Comparison of ENCODE assay signal across 1 cellular context in genomic region chr1:54945393-54945936, GRCh38.
TF ChIP-seq lines count a peak whose summit lies in the region.

No MANE protein-coding gene starts in this region.

TF ChIP-seq in GM12878, 131 proteins besides CTCF, POLR2A, EP300 and RAD21:
- TF ChIP-seq NFXL1 (IDR thresholded peaks at IDR 0.05; ENCODE audit: borderline replicate concordance) (no peak), IRF4 (IDR thresholded peaks at IDR 0.05; ENCODE audit: low read depth, low read length) (no peak), PML (IDR thresholded peaks at IDR 0.05; ENCODE audit: low read length) (no peak), ZNF622 (IDR thresholded peaks at IDR 0.05) (no peak), RUNX3 (IDR thresholded peaks at IDR 0.05; ENCODE audit: low read length) (no peak), NFYA (IDR thresholded peaks at IDR 0.05; ENCODE audit: borderline replicate concordance, low read depth, low read length) (no peak), ZSCAN29 (IDR thresholded peaks at IDR 0.05) (no peak), HDGF (IDR thresholded peaks at IDR 0.05) (no peak), ZNF592 (IDR thresholded peaks at IDR 0.05) (no peak)
- TF ChIP-seq, protein P1, sequence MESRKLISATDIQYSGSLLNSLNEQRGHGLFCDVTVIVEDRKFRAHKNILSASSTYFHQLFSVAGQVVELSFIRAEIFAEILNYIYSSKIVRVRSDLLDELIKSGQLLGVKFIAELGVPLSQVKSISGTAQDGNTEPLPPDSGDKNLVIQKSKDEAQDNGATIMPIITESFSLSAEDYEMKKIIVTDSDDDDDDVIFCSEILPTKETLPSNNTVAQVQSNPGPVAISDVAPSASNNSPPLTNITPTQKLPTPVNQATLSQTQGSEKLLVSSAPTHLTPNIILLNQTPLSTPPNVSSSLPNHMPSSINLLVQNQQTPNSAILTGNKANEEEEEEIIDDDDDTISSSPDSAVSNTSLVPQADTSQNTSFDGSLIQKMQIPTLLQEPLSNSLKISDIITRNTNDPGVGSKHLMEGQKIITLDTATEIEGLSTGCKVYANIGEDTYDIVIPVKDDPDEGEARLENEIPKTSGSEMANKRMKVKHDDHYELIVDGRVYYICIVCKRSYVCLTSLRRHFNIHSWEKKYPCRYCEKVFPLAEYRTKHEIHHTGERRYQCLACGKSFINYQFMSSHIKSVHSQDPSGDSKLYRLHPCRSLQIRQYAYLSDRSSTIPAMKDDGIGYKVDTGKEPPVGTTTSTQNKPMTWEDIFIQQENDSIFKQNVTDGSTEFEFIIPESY (IDR thresholded peaks at IDR 0.05): no peak
- TF ChIP-seq, protein P2, sequence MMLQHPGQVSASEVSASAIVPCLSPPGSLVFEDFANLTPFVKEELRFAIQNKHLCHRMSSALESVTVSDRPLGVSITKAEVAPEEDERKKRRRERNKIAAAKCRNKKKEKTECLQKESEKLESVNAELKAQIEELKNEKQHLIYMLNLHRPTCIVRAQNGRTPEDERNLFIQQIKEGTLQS (IDR thresholded peaks at IDR 0.05; ENCODE audit: borderline replicate concordance, extremely low read depth, low read depth, low read length): no peak
- TF ChIP-seq, protein P3, sequence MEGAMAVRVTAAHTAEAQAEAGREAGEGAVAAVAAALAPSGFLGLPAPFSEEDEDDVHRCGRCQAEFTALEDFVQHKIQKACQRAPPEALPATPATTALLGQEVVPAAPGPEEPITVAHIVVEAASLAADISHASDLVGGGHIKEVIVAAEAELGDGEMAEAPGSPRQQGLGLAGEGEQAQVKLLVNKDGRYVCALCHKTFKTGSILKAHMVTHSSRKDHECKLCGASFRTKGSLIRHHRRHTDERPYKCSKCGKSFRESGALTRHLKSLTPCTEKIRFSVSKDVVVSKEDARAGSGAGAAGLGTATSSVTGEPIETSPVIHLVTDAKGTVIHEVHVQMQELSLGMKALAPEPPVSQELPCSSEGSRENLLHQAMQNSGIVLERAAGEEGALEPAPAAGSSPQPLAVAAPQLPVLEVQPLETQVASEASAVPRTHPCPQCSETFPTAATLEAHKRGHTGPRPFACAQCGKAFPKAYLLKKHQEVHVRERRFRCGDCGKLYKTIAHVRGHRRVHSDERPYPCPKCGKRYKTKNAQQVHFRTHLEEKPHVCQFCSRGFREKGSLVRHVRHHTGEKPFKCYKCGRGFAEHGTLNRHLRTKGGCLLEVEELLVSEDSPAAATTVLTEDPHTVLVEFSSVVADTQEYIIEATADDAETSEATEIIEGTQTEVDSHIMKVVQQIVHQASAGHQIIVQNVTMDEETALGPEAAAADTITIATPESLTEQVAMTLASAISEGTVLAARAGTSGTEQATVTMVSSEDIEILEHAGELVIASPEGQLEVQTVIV (IDR thresholded peaks at IDR 0.05; ENCODE audit: borderline replicate concordance, partially characterized antibody): no peak
